Comparison of ENCODE assay signal across 9 cellular contexts in genomic region chr20:11891827-11892521, GRCh38. TPM values are rescaled to one million over a fixed set of nuclear protein-coding genes. Genes with fewer than 3 reads are reported as not detected.
DNase-seq lines count a peak whose midpoint lies in the region; ATAC-seq, FAIRE-seq and TF ChIP-seq lines count a peak whose summit lies in the region.
"Had no signal": no experiment of that assay in that cellular context is flagged by ENCODE, and none has a peak within 500 bp of the region (broad histone marks: within the 10 kb centered on the region; RNA-seq: fewer than 3 reads in every experiment).

No MANE protein-coding gene starts in this region.

- H3K36me3 ChIP-seq in WERI-Rb-1 (no peaks in the 10 kb centered on the region), endothelial cell of umbilical vein (ENCODE audit: control insufficient read depth in 2 of 2, extremely low read depth in 1 of 2, insufficient read depth in 2 of 2, low read length in 2 of 2) (no peaks in the 10 kb centered on the region), mesenchymal stem cell (ENCODE audit: control insufficient read depth in 1 of 2, insufficient read depth in 2 of 2, low read depth in 1 of 2, low read length in 2 of 2) (no peaks in the 10 kb centered on the region)

- peak overlapping the region in 1 of 2 experiments; percentile 38 for H3K18ac ChIP-seq in mesenchymal stem cell (ENCODE audit: low read depth in 1 of 2, low read length in 2 of 2)

- H3K27me3 ChIP-seq in WERI-Rb-1 (ENCODE audit: insufficient read depth, low read depth, severe bottlenecking) (no peaks in the 10 kb centered on the region), endothelial cell of umbilical vein (ENCODE audit: control insufficient read depth in 2 of 2, insufficient read depth in 2 of 2, low read length in 2 of 2) (peaks cover 0 to 8% of the 10 kb centered on the region in 2 experiments), mesenchymal stem cell (ENCODE audit: control insufficient read depth in 1 of 2, insufficient read depth in 1 of 2, low read length in 2 of 2) (no peaks in the 10 kb centered on the region)

- no peak for TF ChIP-seq CTCF in WERI-Rb-1 (IDR thresholded peaks at IDR 0.05; ENCODE audit: low read depth, low read length)
- no peak for TF ChIP-seq CTCF in endothelial cell of umbilical vein (IDR thresholded peaks at IDR 0.05; ENCODE audit: extremely low read depth in 1 of 2, insufficient read depth in 1 of 2, low read depth in 1 of 2, low read length in 2 of 2)

- intact Hi-C loops in endothelial cell of umbilical vein (cut with micrococcal nuclease) = loop anchor here (2.0 to 5.0 kb wide), 2 partner anchors 161 to 1330 kb away; partner anchors contain the start of gene ISM1

- no peak for TF ChIP-seq POLR2A in endothelial cell of umbilical vein (IDR thresholded peaks at IDR 0.05; ENCODE audit: low read depth, low read length)

- no peak overlapping the region for H2BK120ac ChIP-seq in mesenchymal stem cell (ENCODE audit: low read depth, low read length)

- H3K4me2 ChIP-seq in endothelial cell of umbilical vein (ENCODE audit: insufficient read depth, low read length) (peak overlapping the region; percentile 93), mesenchymal stem cell (ENCODE audit: low read length, poor library complexity, severe bottlenecking) (peak overlapping the region; percentile 97)

- no peak overlapping the region for H4K8ac ChIP-seq in mesenchymal stem cell (ENCODE audit: low read length)

- DNase-seq in GM03348 (ENCODE audit: low spot score) = peak; percentile 71
- peak; percentile 88 for DNase-seq in NCI-H2171 (lab: John Stamatoyannopoulos, UW)
- DNase-seq in WERI-Rb-1 = peak; percentile 58
- peak; percentile 79 for DNase-seq in endothelial cell of umbilical vein (ENCODE audit: low read depth, low spot score)
- peak; percentile 82 for DNase-seq in mesenchymal stem cell
- DNase-seq in stimulated activated naive CD8-positive, alpha-beta T cell treated with anti-CD3 and anti-CD28 coated beads, Interleukin-15, Interleukin-2, amounts not matched to agents 100 U/mL and 50 U/mL, for 24 hours = peak; percentile 39
- DNase-seq in activated CD4-positive, CD25-positive, alpha-beta regulatory T cell treated with anti-CD3 and anti-CD28 coated beads, Interleukin-2, amount 50 U/mL, for 72 hours = no peak

- peaks cover 3% of the 10 kb centered on the region for H4K20me1 ChIP-seq in endothelial cell of umbilical vein (replicated peaks; ENCODE audit: control insufficient read depth, extremely low read depth, insufficient read depth, low read length)

- H2BK5ac ChIP-seq in mesenchymal stem cell (ENCODE audit: low read depth, low read length, poor library complexity, severe bottlenecking) = no peak overlapping the region

- H2BK15ac ChIP-seq in mesenchymal stem cell (ENCODE audit: low read depth, poor library complexity, severe bottlenecking) = peak overlapping the region; percentile 78

- no peak overlapping the region for H2BK12ac ChIP-seq in mesenchymal stem cell (ENCODE audit: low read length in 2 of 2)

- CTCF ChIA-PET in endothelial cell of umbilical vein (lab: Charles Lee) = no interaction called here

- no peaks in the 10 kb centered on the region for H3K9me1 ChIP-seq in endothelial cell of umbilical vein (replicated peaks; ENCODE audit: control insufficient read depth, extremely low read depth, insufficient read depth, low read length)

- H3K27ac ChIP-seq in WERI-Rb-1 (peak overlapping the region; percentile 86), endothelial cell of umbilical vein (ENCODE audit: insufficient read depth, low read depth, low read length) (peak overlapping the region; percentile 62), mesenchymal stem cell (ENCODE audit: low read length, poor library complexity, severe bottlenecking) (peak overlapping the region; percentile 72)

- H2AK5ac ChIP-seq in mesenchymal stem cell (ENCODE audit: low read length, severe bottlenecking) = no peak overlapping the region

- ATAC-seq in HG02852 (IDR thresholded peaks at IDR 0.05; ENCODE audit: unreplicated experiment) = peak; percentile 44
- peak; percentile 63 for ATAC-seq in stimulated activated naive CD8-positive, alpha-beta T cell treated with anti-CD3 and anti-CD28 coated beads, Interleukin-15, Interleukin-2, amounts not matched to agents 100 U/mL and 50 U/mL, for 24 hours

- BruUV-seq in endothelial cell of umbilical vein (replicated peaks; lab: Mats Ljungman, UMichigan) = TSS peak; percentile 59

- H3K9ac ChIP-seq in endothelial cell of umbilical vein (replicated peaks; ENCODE audit: extremely low read depth, insufficient read depth, low read length) = peak overlapping the region; percentile 88
- peak overlapping the region; percentile 91 for H3K9ac ChIP-seq in mesenchymal stem cell (ENCODE audit: low read length)

- H3K14ac ChIP-seq in mesenchymal stem cell (ENCODE audit: low read length in 2 of 2) = no peak overlapping the region

- POLR2A ChIA-PET in endothelial cell of umbilical vein (lab: Charles Lee) = no interaction called here

- no peak overlapping the region for H3K4ac ChIP-seq in mesenchymal stem cell (ENCODE audit: low read depth in 1 of 2, low read length in 2 of 2)

- dilution Hi-C loops in endothelial cell of umbilical vein (cut with MboI; ENCODE audit: extremely low pct_ligation_motif_present, low sequenced_read_pairs) = no loop called here

- H3K4me1 ChIP-seq in endothelial cell of umbilical vein (ENCODE audit: control insufficient read depth, extremely low read depth, insufficient read depth, low read length) (peaks cover 19% of the 10 kb centered on the region), mesenchymal stem cell (ENCODE audit: control insufficient read depth, insufficient read depth, low read depth, low read length) (peaks cover 1% of the 10 kb centered on the region)

- H4K91ac ChIP-seq in mesenchymal stem cell (ENCODE audit: low read length) = no peak overlapping the region

- peak; percentile 93 for FAIRE-seq in endothelial cell of umbilical vein (lab: Jason Lieb, UNC)
- FAIRE-seq: colon had no signal

- H3K23ac ChIP-seq in mesenchymal stem cell (ENCODE audit: low read length in 2 of 2) = no peak overlapping the region

- WGBS in mesenchymal stem cell = 0% methylated on average over 15 of the region's 16 CpGs

- peak overlapping the region; percentile 87 for H3K4me3 ChIP-seq in WERI-Rb-1 (ENCODE audit: low read depth, low read length)
- H3K4me3 ChIP-seq in endothelial cell of umbilical vein (replicated peaks in 1 of 3; ENCODE audit: insufficient read depth in 1 of 3, low read depth in 1 of 3, low read length in 3 of 3) = peak overlapping the region; percentile 64 to 85 (median 70)
- peak overlapping the region in 1 of 2 experiments; percentile 91 for H3K4me3 ChIP-seq in mesenchymal stem cell (ENCODE audit: insufficient read depth in 1 of 2, low read depth in 1 of 2, low read length in 2 of 2)

- H3K79me1 ChIP-seq in mesenchymal stem cell (replicated peaks; ENCODE audit: low read length, poor library complexity, severe bottlenecking) = peaks cover 7% of the 10 kb centered on the region

- H2AFZ ChIP-seq in endothelial cell of umbilical vein (ENCODE audit: low read depth, low read length) (peak overlapping the region; percentile 18), mesenchymal stem cell (ENCODE audit: low read depth, low read length) (no peak overlapping the region)

- H3K79me2 ChIP-seq in endothelial cell of umbilical vein (ENCODE audit: control insufficient read depth, insufficient read depth, low read length) = peaks cover 52% of the 10 kb centered on the region

- H3K9me3 ChIP-seq in WERI-Rb-1 (ENCODE audit: severe bottlenecking) (no peaks in the 10 kb centered on the region), endothelial cell of umbilical vein (replicated peaks; ENCODE audit: control insufficient read depth, insufficient read depth, low read length) (no peaks in the 10 kb centered on the region), mesenchymal stem cell (ENCODE audit: control insufficient read depth, low read length) (no peaks in the 10 kb centered on the region)

TF ChIP-seq in endothelial cell of umbilical vein, 7 proteins besides CTCF, POLR2A, EP300 and RAD21:
- no peak for TF ChIP-seq MYC (IDR thresholded peaks at IDR 0.05; ENCODE audit: low read depth, low read length)
- TF ChIP-seq JUN (IDR thresholded peaks at IDR 0.05; ENCODE audit: borderline replicate concordance, insufficient read depth, insufficient read length, low read depth) = no peak
- TF ChIP-seq POLR2AphosphoS5 (IDR thresholded peaks at IDR 0.05; ENCODE audit: insufficient read depth, low read depth, low read length) = no peak
- no peak for TF ChIP-seq GATA2 (IDR thresholded peaks at IDR 0.05; ENCODE audit: insufficient read depth, insufficient read length, low read depth, low read length)
- no peak for TF ChIP-seq FOS (IDR thresholded peaks at IDR 0.05; ENCODE audit: borderline replicate concordance, insufficient read depth, low read length)
- TF ChIP-seq EZH2 (IDR thresholded peaks at IDR 0.05; ENCODE audit: borderline replicate concordance, low read depth, low read length, severe bottlenecking) = no peak
- TF ChIP-seq MAX (IDR thresholded peaks at IDR 0.05; ENCODE audit: insufficient read depth, insufficient read length) = no peak

RNA-seq across cellular contexts. Expression of gene BTBD3, which starts 25.7 kb away (rescaled TPM):
- total RNA-seq in endothelial cell of umbilical vein = 29.3 and 30.1 TPM in 2 replicates
- 15.2 and 18.6 TPM in 2 replicates for polyA plus RNA-seq in endothelial cell of umbilical vein
- 13.9 and 15.3 TPM in 2 replicates for polyA plus RNA-seq in endothelial cell of umbilical vein (2011; cell fraction: cytosol; rRNA removed)
- polyA plus RNA-seq in endothelial cell of umbilical vein (2011; cell fraction: nucleus; rRNA removed) = 44.0 and 49.3 TPM in 2 replicates
- polyA plus RNA-seq in endothelial cell of umbilical vein (2012) = 19.1 and 23.0 TPM in 2 replicates
- polyA minus RNA-seq in endothelial cell of umbilical vein = 40.4 and 41.3 TPM in 2 replicates
- polyA minus RNA-seq in endothelial cell of umbilical vein (2011; cell fraction: cytosol; rRNA and poly(A)+ RNA removed) = 112 TPM
- 42.6 and 52.5 TPM in 2 replicates for polyA minus RNA-seq in endothelial cell of umbilical vein (2011; cell fraction: nucleus; rRNA and poly(A)+ RNA removed)
- polyA plus RNA-seq in mesenchymal stem cell (2013, experiment 1 of 2) = 12.2 TPM
- polyA plus RNA-seq in mesenchymal stem cell (2013, experiment 2 of 2) = 11.2 TPM
